Comparison of ENCODE assay signal across 9 cellular contexts in the genomic region with DNA sequence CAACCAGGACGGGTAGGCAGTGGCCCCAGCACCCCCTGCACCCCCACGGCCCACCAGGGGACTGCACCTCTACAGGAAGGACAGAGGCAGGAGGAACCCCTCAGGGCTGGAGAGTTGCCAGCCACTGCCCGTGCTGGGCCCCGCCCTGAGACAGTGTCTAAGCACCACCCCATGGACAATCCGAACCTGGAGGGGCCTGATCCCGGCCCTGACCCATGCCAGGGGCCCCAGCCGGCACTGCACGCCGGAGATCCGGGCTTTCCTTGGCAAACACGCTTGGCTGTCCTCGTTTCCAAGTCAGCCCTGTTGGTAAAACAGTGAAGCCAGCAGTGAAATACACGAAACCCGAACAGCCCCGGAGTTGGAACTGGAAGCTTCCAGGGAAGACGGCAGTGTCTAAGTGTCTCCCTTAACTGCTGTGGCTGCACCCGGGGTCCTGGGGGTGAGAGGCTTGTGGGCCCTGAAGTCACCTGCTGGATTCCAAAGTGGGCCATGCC. TPM values are rescaled to one million over a fixed set of nuclear protein-coding genes. Genes with fewer than 3 reads are reported as not detected.
DNase-seq lines count a peak whose midpoint lies in the region; ATAC-seq and TF ChIP-seq lines count a peak whose summit lies in the region.
"Had no signal": no experiment of that assay in that cellular context is flagged by ENCODE, and none has a peak within 500 bp of the region (broad histone marks: within the 10 kb centered on the region; RNA-seq: fewer than 3 reads in every experiment).

No MANE protein-coding gene starts in this region.

- H3K4me3 Mint-ChIP-seq in CD4-positive, CD25-positive, alpha-beta regulatory T cell = peak overlapping the region in 1 of 4 donors; percentile 78
- H3K4me3 Mint-ChIP-seq in activated B cell treated with CpG ODN at 0.5 μM for 24 hours = no peak overlapping the region

- TF ChIP-seq CTCF in activated B cell treated with CpG ODN at 0.5 μM for 24 hours (IDR thresholded peaks at IDR 0.05) (no peak), left ventricle myocardium inferior (IDR thresholded peaks at IDR 0.05; ENCODE audit: borderline replicate concordance) (no peak)

- peak overlapping the region; percentile 14 for H3K27ac ChIP-seq in CD4-positive, CD25-positive, alpha-beta regulatory T cell (ENCODE audit: insufficient read depth, low read length, poor library complexity, severe bottlenecking)
- H3K27ac ChIP-seq in left ventricle myocardium inferior (replicated peaks) (peak overlapping the region; percentile 73), rectal smooth muscle tissue (ENCODE audit: low read depth, low read length) (peak overlapping the region; percentile 34)

- no peak overlapping the region for H3K9ac ChIP-seq in rectal smooth muscle tissue (ENCODE audit: low read length)

- POLR2A ChIA-PET in activated B cell treated with CpG ODN at 0.5 μM for 24 hours (lab: Charles Lee) = no interaction called here

- H3K36me3 Mint-ChIP-seq in CD4-positive, CD25-positive, alpha-beta regulatory T cell = peaks cover 22% of the 10 kb centered on the region
- peaks cover 18% of the 10 kb centered on the region for H3K36me3 Mint-ChIP-seq in activated B cell treated with CpG ODN at 0.5 μM for 24 hours (ENCODE audit: low read depth)

- H3K27ac Mint-ChIP-seq in CD4-positive, CD25-positive, alpha-beta regulatory T cell = no peak overlapping the region
- H3K27ac Mint-ChIP-seq in activated B cell treated with CpG ODN at 0.5 μM for 24 hours = peak overlapping the region; percentile 56

- CTCF ChIA-PET in activated B cell treated with CpG ODN at 0.5 μM for 24 hours (lab: Charles Lee) = no interaction called here

- no peaks in the 10 kb centered on the region for H3K9me3 ChIP-seq in CD4-positive, CD25-positive, alpha-beta regulatory T cell (ENCODE audit: control insufficient read depth in 2 of 2, low read length in 2 of 2)
- no peaks in the 10 kb centered on the region for H3K9me3 ChIP-seq in left ventricle myocardium inferior (replicated peaks)

- H3K9me3 Mint-ChIP-seq in CD4-positive, CD25-positive, alpha-beta regulatory T cell = peaks cover 0 to 16% (median 0%) of the 10 kb centered on the region in 7 donors
- H3K9me3 Mint-ChIP-seq in activated B cell treated with CpG ODN at 0.5 μM for 24 hours = no peaks in the 10 kb centered on the region

- no peak overlapping the region for H3K4me3 ChIP-seq in CD4-positive, CD25-positive, alpha-beta regulatory T cell (ENCODE audit: low read depth, low read length)
- H3K4me3 ChIP-seq in left ventricle myocardium inferior (no peak overlapping the region), rectal smooth muscle tissue (ENCODE audit: low read length) (no peak overlapping the region)

- H3K27me3 Mint-ChIP-seq in CD4-positive, CD25-positive, alpha-beta regulatory T cell = no peaks in the 10 kb centered on the region
- H3K27me3 Mint-ChIP-seq in activated B cell treated with CpG ODN at 0.5 μM for 24 hours = no peaks in the 10 kb centered on the region

- peaks cover 0 to 71% (median 35%) of the 10 kb centered on the region in 4 donors for H3K4me1 Mint-ChIP-seq in CD4-positive, CD25-positive, alpha-beta regulatory T cell
- H3K4me1 Mint-ChIP-seq in activated B cell treated with CpG ODN at 0.5 μM for 24 hours = peaks cover 34% of the 10 kb centered on the region

- ATAC-seq in CD4-positive, CD25-positive, alpha-beta regulatory T cell (ENCODE audit: low read depth in 2 of 2) = no peak
- ATAC-seq in activated B cell treated with CpG ODN at 0.5 μM for 24 hours (ENCODE audit: low read depth) (no peak), HG03520 (IDR thresholded peaks at IDR 0.05; ENCODE audit: unreplicated experiment) (no peak)

- peaks cover 43% of the 10 kb centered on the region for H3K36me3 ChIP-seq in CD4-positive, CD25-positive, alpha-beta regulatory T cell (ENCODE audit: control insufficient read depth, insufficient read depth, low read length)
- H3K36me3 ChIP-seq in left ventricle myocardium inferior = no peaks in the 10 kb centered on the region
- no peaks in the 10 kb centered on the region for H3K36me3 ChIP-seq in rectal smooth muscle tissue (ENCODE audit: control insufficient read depth, insufficient read depth, low read length)

- no peak for DNase-seq in CD4-positive, CD25-positive, alpha-beta regulatory T cell
- DNase-seq in activated B cell treated with CpG ODN at 0.5 μM for 24 hours = no peak
- DNase-seq in left ventricle myocardium inferior = no peak
- DNase-seq in NCI-H748 treated with DMSO at 0.1 percent for 48 hours (lab: John Stamatoyannopoulos, UW) = no peak
- DNase-seq in stimulated activated CD8-positive, alpha-beta memory T cell treated with anti-CD3 and anti-CD28 coated beads, Interleukin-4, amount 100 ng/mL, for 48 hours = no peak
- DNase-seq in GM19240 (ENCODE audit: insufficient read length, low spot score) = no peak
- DNase-seq: NCI-H69 had no signal

- H3K4me1 ChIP-seq in CD4-positive, CD25-positive, alpha-beta regulatory T cell (ENCODE audit: control insufficient read depth, insufficient read depth, low read length, poor library complexity, severe bottlenecking) = peaks cover 79% of the 10 kb centered on the region
- H3K4me1 ChIP-seq in left ventricle myocardium inferior (peaks cover 38% of the 10 kb centered on the region), rectal smooth muscle tissue (ENCODE audit: control insufficient read depth, insufficient read depth, low read length) (peaks cover 17% of the 10 kb centered on the region)

- H3K27me3 ChIP-seq in CD4-positive, CD25-positive, alpha-beta regulatory T cell (ENCODE audit: control insufficient read depth, insufficient read depth, low read length) = no peaks in the 10 kb centered on the region
- H3K27me3 ChIP-seq in left ventricle myocardium inferior (ENCODE audit: low read depth) (no peaks in the 10 kb centered on the region), rectal smooth muscle tissue (ENCODE audit: control insufficient read depth, insufficient read depth, low read length) (no peaks in the 10 kb centered on the region)

- intact Hi-C loops in activated B cell treated with CpG ODN at 0.5 μM for 24 hours (cut with micrococcal nuclease) (no loop called here), left ventricle myocardium inferior (cut with micrococcal nuclease) (no loop called here)

RNA-seq across cellular contexts. Expression of gene RASA3, which starts 31.1 kb away (rescaled TPM):
- 265 TPM for total RNA-seq in CD4-positive, CD25-positive, alpha-beta regulatory T cell
- 100 to 1,000 TPM in 1 of 4 donors, 10 to 100 TPM in 3; 93.8 to 116 (median 99.6) TPM for polyA plus RNA-seq in CD4-positive, CD25-positive, alpha-beta regulatory T cell
- 17.5 and 20.4 TPM in 2 replicates for total RNA-seq in activated B cell treated with CpG ODN at 0.5 μM for 24 hours
- total RNA-seq in left ventricle myocardium inferior = 9.5 TPM

Comparison
In these comparisons a context has a peak if more than half of its experiments do, and no peak if none do; other contexts are left out.
1. H3K27ac ChIP-seq: peak in every context shown above with its lines; median percentile 73 in left ventricle myocardium inferior; 34 in rectal smooth muscle tissue; 14 in CD4-positive, CD25-positive, alpha-beta regulatory T cell.
2. RNA of gene RASA3, which starts 31.1 kb away (total RNA-seq): 265 TPM in CD4-positive, CD25-positive, alpha-beta regulatory T cell (single experiment); 17.5 to 20.4 TPM in activated B cell treated with CpG ODN at 0.5 μM for 24 hours and 9.5 TPM in left ventricle myocardium inferior (single experiment); every median in the first group is over 10 times any median in the second.